Comparison of ENCODE assay signal across 9 cellular contexts in the genomic region with DNA sequence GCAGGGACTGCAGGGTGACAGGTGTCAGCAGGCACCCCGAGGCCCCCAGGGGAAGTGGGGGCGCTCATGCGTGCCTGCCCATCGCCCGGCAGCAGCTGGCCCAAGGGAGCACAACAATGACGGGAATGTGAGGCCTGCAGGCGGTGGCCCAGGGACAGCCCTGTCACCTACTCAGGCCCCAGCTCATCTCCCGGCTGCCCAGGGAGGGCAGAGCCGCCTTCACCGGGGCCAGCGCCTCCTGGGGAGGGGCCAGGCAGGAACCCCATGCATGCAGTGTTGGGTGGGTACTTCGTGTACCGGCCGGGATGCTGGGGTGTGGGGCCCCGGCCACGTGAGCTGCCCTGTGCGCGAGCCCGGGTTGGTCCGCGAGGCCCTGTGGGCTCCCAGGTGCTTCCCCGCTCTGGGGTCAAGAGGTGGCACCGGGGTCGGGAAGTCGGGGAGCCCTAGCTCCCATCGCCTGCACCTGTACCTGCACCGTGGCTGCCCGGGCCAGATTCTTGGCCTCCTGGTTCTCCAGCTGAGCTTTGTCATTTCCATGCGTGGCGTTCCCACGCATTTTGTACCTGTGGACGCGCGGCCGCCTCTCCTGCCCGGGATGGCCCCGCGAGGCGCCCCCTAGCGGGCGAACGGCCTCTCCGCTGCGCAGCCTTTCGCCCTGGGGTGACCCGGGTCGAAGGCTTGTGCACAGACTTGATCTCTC. TPM values are rescaled to one million over a fixed set of nuclear protein-coding genes. Genes with fewer than 3 reads are reported as not detected.
DNase-seq lines count a peak whose midpoint lies in the region; ATAC-seq, FAIRE-seq and TF ChIP-seq lines count a peak whose summit lies in the region.
"Had no signal": no experiment of that assay in that cellular context is flagged by ENCODE, and none has a peak within 500 bp of the region (broad histone marks: within the 10 kb centered on the region; RNA-seq: fewer than 3 reads in every experiment).

No MANE protein-coding gene starts in this region.

- H3K79me2 ChIP-seq in OCI-LY1 (ENCODE audit: insufficient read depth, low read length) = no peaks in the 10 kb centered on the region
- H3K79me2 ChIP-seq in trophoblast cell (ENCODE audit: control insufficient read depth, insufficient read depth, low read length, poor library complexity) = no peaks in the 10 kb centered on the region

- H3K9ac ChIP-seq in OCI-LY1 (ENCODE audit: low read length) (no peak overlapping the region), trophoblast cell (ENCODE audit: low read length) (no peak overlapping the region)

- H3K4me3 ChIP-seq in OCI-LY1 (ENCODE audit: low read depth, low read length, poor library complexity, severe bottlenecking) (no peak overlapping the region), coronary artery (peak overlapping the region; percentile 67), trophoblast cell (ENCODE audit: low read depth, low read length) (no peak overlapping the region)

- H4K12ac ChIP-seq in trophoblast cell (ENCODE audit: low read depth, low read length) = no peak overlapping the region

- H3K4me3 Mint-ChIP-seq in Calu3 (ENCODE audit: low read depth, unreplicated experiment) = no peak overlapping the region

- H3K36me3 Mint-ChIP-seq in Calu3 (ENCODE audit: insufficient read depth, unreplicated experiment) = peaks cover 10% of the 10 kb centered on the region

- no peaks in the 10 kb centered on the region for H3K9me3 Mint-ChIP-seq in Calu3 (ENCODE audit: low read depth, unreplicated experiment)

- H2AK5ac ChIP-seq in trophoblast cell (ENCODE audit: low read length) = no peak overlapping the region

- CTCF ChIA-PET in Calu3 (lab: Charles Lee) = no interaction called here

- H3K4me1 Mint-ChIP-seq in Calu3 (ENCODE audit: low read depth, unreplicated experiment) = peaks cover 27% of the 10 kb centered on the region

- no peak for FAIRE-seq in HTR-8/SVneo (lab: Jason Lieb, UNC)

- TF ChIP-seq CTCF in Calu3 (IDR thresholded peaks at IDR 0.05; ENCODE audit: unreplicated experiment) (peak; percentile 64), OCI-LY1 (IDR thresholded peaks at IDR 0.05; ENCODE audit: low read length) (peak; percentile 97), coronary artery (IDR thresholded peaks at IDR 0.05) (peak; percentile 45)

- intact Hi-C loops in Calu3 (cut with micrococcal nuclease; ENCODE audit: unreplicated experiment) = no loop called here

- no peaks in the 10 kb centered on the region for H4K20me1 ChIP-seq in OCI-LY1 (ENCODE audit: insufficient read depth, low read length)

- WGBS in trophoblast cell (ENCODE audit: extremely low coverage, insufficient coverage, insufficient read length) = no CpG with 5 or more reads among the region's 47 CpGs

- H2AFZ ChIP-seq in OCI-LY1 (ENCODE audit: low read length) (no peak overlapping the region), trophoblast cell (ENCODE audit: insufficient read depth, low read length, poor library complexity) (no peak overlapping the region)

- H4K91ac ChIP-seq in trophoblast cell (ENCODE audit: low read depth, low read length) = no peak overlapping the region

- H3K23ac ChIP-seq in trophoblast cell (ENCODE audit: low read length) = no peak overlapping the region

- DNase-seq in Calu3 (no peak), coronary artery (ENCODE audit: low spot score) (no peak), trophoblast cell (peak; percentile 60 to 67), DMS79 treated with DMSO at 0.1 percent for 48 hours (lab: John Stamatoyannopoulos, UW) (no peak), KG1 (lab: John Stamatoyannopoulos, UW) (no peak), HTR-8/SVneo (ENCODE audit: insufficient read length, low spot score) (no peak)

- no peaks in the 10 kb centered on the region for H3K36me3 ChIP-seq in OCI-LY1 (ENCODE audit: insufficient read depth, low read length)
- no peaks in the 10 kb centered on the region for H3K36me3 ChIP-seq in trophoblast cell (ENCODE audit: control insufficient read depth in 1 of 2, insufficient read depth in 2 of 2, low read length in 2 of 2)

- H3K14ac ChIP-seq in trophoblast cell (ENCODE audit: low read length) = peak overlapping the region; percentile 9

- no peak for ATAC-seq in HG03571 (IDR thresholded peaks at IDR 0.05; ENCODE audit: unreplicated experiment)

- H3F3A ChIP-seq in OCI-LY1 (ENCODE audit: insufficient read depth, low read length) = no peaks in the 10 kb centered on the region

- no peak overlapping the region for H3K18ac ChIP-seq in trophoblast cell (ENCODE audit: low read length)

- H3K79me1 ChIP-seq in trophoblast cell (ENCODE audit: low read length) = no peaks in the 10 kb centered on the region

- H3K27ac ChIP-seq in OCI-LY1 (ENCODE audit: low read depth, low read length, poor library complexity, severe bottlenecking) = no peak overlapping the region
- peak overlapping the region; percentile 76 to 85 for H3K27ac ChIP-seq in coronary artery
- H3K27ac ChIP-seq in trophoblast cell (ENCODE audit: low read depth, low read length) = no peak overlapping the region

- H3K9me2 ChIP-seq in OCI-LY1 (ENCODE audit: low read depth, low read length) = no peaks in the 10 kb centered on the region

- H4K8ac ChIP-seq in trophoblast cell (ENCODE audit: low read depth, low read length) = no peak overlapping the region

- peaks cover 22% of the 10 kb centered on the region; the same call in 1 of the 2 replicates for H3K27me3 ChIP-seq in OCI-LY1 (ENCODE audit: insufficient read depth, low read length)
- H3K27me3 ChIP-seq in trophoblast cell (ENCODE audit: insufficient read depth, low read length) = no peaks in the 10 kb centered on the region

- H3K27ac Mint-ChIP-seq in Calu3 (ENCODE audit: unreplicated experiment) = no peak overlapping the region

- no peaks in the 10 kb centered on the region for H3K9me3 ChIP-seq in OCI-LY1 (ENCODE audit: low read length)
- H3K9me3 ChIP-seq in trophoblast cell (ENCODE audit: insufficient read depth, low read depth, low read length) = no peaks in the 10 kb centered on the region

- no peak overlapping the region for H2BK12ac ChIP-seq in trophoblast cell (ENCODE audit: low read length)

- H3K4me2 ChIP-seq in OCI-LY1 (ENCODE audit: low read length) (peak overlapping the region; percentile 53), trophoblast cell (ENCODE audit: low read length) (no peak overlapping the region)

- H3K4ac ChIP-seq in trophoblast cell (ENCODE audit: low read depth, low read length) = no peak overlapping the region

- H3K27me3 Mint-ChIP-seq in Calu3 (ENCODE audit: unreplicated experiment) = no peaks in the 10 kb centered on the region

- H2BK5ac ChIP-seq in trophoblast cell (ENCODE audit: low read depth, low read length, poor library complexity) = no peak overlapping the region

- no TSS peak for BruUV-seq in Calu3 (replicated peaks; lab: Mats Ljungman, UMichigan)

- H3K4me1 ChIP-seq in OCI-LY1 (ENCODE audit: insufficient read depth, low read length, severe bottlenecking) = peaks cover 11% of the 10 kb centered on the region
- peaks cover 14% of the 10 kb centered on the region in 2 experiments for H3K4me1 ChIP-seq in trophoblast cell (ENCODE audit: control insufficient read depth in 1 of 2, insufficient read depth in 2 of 2, low read length in 2 of 2)

- no peak overlapping the region for H2BK120ac ChIP-seq in trophoblast cell (ENCODE audit: insufficient read depth, low read length, poor library complexity)

RNA-seq across cellular contexts. Expression of a gene that starts 0.8 kb away (rescaled TPM):
- 0.64 and 1.3 TPM in 2 replicates for total RNA-seq in Calu3 (2022)
- polyA plus RNA-seq in trophoblast cell (2013) = 0.11 TPM in 2 replicates
- total RNA-seq: temporal lobe had no signal

RNA-seq across cellular contexts. Expression of a gene that starts 19.5 kb away (rescaled TPM):
- 2.4 and 4.0 TPM in 2 replicates for total RNA-seq in Calu3 (2022)
- 0.25 and 0.56 TPM in 2 replicates for polyA plus RNA-seq in trophoblast cell (2013)

RNA-seq across cellular contexts. Expression of a gene that starts 39.2 kb away (rescaled TPM):
- 0.19 and 0.61 TPM in 2 replicates for total RNA-seq in Calu3 (2022)
- 0.11 TPM in 2 replicates for polyA plus RNA-seq in trophoblast cell (2013)

Comparison
In these comparisons a context has a peak if more than half of its experiments do, and no peak if none do; other contexts are left out.
1. DNase-seq: peak in trophoblast cell (2 of 2); none in Calu3 (single experiment), coronary artery (single experiment), DMS79 treated with DMSO at 0.1 percent for 48 hours (single experiment), KG1 (single experiment) and HTR-8/SVneo (single experiment).
2. CTCF ChIP-seq: peak in every context shown above with its lines; median percentile 97 in OCI-LY1; 64 in Calu3; 45 in coronary artery.
3. H3K27ac ChIP-seq: peak in coronary artery (2 of 2); none in OCI-LY1 (single experiment) and trophoblast cell (single experiment).